In genomic region chr5:118956727-118957126, GRCh38 we compare ENCODE assay signal across 9 cellular contexts. TPM values are rescaled to one million over a fixed set of nuclear protein-coding genes. Genes with fewer than 3 reads are reported as not detected.
A peak's percentile ranks its signal among the peaks of the same experiment; 100 is the strongest.
DNase-seq lines count a peak whose midpoint lies in the region; ATAC-seq and FAIRE-seq lines count a peak whose summit lies in the region.
"Had no signal": no experiment of that assay in that cellular context is flagged by ENCODE, and none has a peak within 500 bp of the region (broad histone marks: within the 10 kb centered on the region; RNA-seq: fewer than 3 reads in every experiment).

No MANE protein-coding gene starts in this region.

- H3K27me3 Mint-ChIP-seq in T-cell: no peaks in the 10 kb centered on the region

- no peak overlapping the region for H3K4me3 Mint-ChIP-seq in T-cell

- H3K27ac Mint-ChIP-seq in T-cell: no peak overlapping the region

- POLR2A ChIA-PET in T-cell (lab: Charles Lee): no interaction called here

- peaks cover 0 to 8% (median 0%) of the 10 kb centered on the region in 3 donors for H3K9me3 Mint-ChIP-seq in T-cell

- peaks cover 39% of the 10 kb centered on the region for H3K36me3 Mint-ChIP-seq in T-cell

- FAIRE-seq in TTC549 (lab: Jason Lieb, UNC) (peak; percentile 77), urothelium cell line (lab: Jason Lieb, UNC) (no peak)

- no peaks in the 10 kb centered on the region for H3K4me1 Mint-ChIP-seq in T-cell

- CTCF ChIA-PET in T-cell (lab: Charles Lee): no interaction called here

- DNase-seq in DMS53 (lab: John Stamatoyannopoulos, UW) (peak; percentile 61), Kasumi-1 (lab: John Stamatoyannopoulos, UW) (peak; percentile 46 to 52), kidney glomerular epithelial cell (lab: John Stamatoyannopoulos, UW) (peak; percentile 34), urothelium cell line (ENCODE audit: low spot score) (no peak), NCI-H510A (lab: John Stamatoyannopoulos, UW) (no peak), T-cell (no peak)
- DNase-seq: amygdala had no signal

- ATAC-seq in T-cell (replicated peaks in 1 of 4): no peak
- no peak for ATAC-seq in HG03432 (IDR thresholded peaks at IDR 0.05; ENCODE audit: unreplicated experiment)

RNA-seq across cellular contexts. Expression of gene DTWD2, which starts 31.6 kb away (rescaled TPM):
- 1 to 10 TPM; 3.0 to 4.4 (median 3.2) TPM for total RNA-seq in T-cell

Comparison
In these comparisons a context has a peak if more than half of its experiments do, and no peak if none do; other contexts are left out.
1. DNase-seq: peak in DMS53 (single experiment), Kasumi-1 (2 of 2) and kidney glomerular epithelial cell (single experiment); none in urothelium cell line (single experiment), NCI-H510A (single experiment) and T-cell (0 of 34).